Comparison of ENCODE assay signal across 18 cellular contexts in the genomic region with DNA sequence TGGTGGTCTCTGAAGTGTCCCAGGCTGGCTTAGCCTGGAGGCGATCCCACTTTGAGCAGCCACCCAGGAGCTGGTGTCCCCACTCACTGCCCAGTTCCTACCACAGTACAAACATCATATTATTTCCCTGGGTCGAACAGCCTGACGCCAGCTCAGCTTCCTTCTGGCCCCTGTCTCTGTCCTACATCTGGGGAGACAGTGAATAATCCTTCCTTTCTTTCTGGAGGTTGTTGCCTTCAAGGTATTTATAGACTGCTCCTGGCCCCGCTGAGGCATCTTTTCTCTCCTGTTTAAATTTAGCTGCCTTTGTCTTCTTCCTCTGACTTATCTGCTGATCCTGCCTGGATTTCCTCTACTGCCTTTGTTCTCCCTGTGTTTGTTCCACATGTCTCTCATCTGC. TPM values are rescaled to one million over a fixed set of nuclear protein-coding genes. Genes with fewer than 3 reads are reported as not detected.
A peak's percentile ranks its signal among the peaks of the same experiment; 100 is the strongest.
DNase-seq lines count a peak whose midpoint lies in the region; ATAC-seq, FAIRE-seq and TF ChIP-seq lines count a peak whose summit lies in the region.
"Had no signal": no experiment of that assay in that cellular context is flagged by ENCODE, and none has a peak within 500 bp of the region (broad histone marks: within the 10 kb centered on the region; RNA-seq: fewer than 3 reads in every experiment).

No MANE protein-coding gene starts in this region.

- H3K27ac Mint-ChIP-seq in neural progenitor cell = peak overlapping the region; percentile 61
- H3K27ac Mint-ChIP-seq in Calu3 (ENCODE audit: unreplicated experiment) = no peak overlapping the region
- H3K27ac Mint-ChIP-seq: CD4-positive, CD25-positive, alpha-beta regulatory T cell had no signal

- POLR2A ChIA-PET in HepG2 (lab: Yijun Ruan, JAX) = no interaction called here
- POLR2A ChIA-PET in endothelial cell of umbilical vein (lab: Charles Lee) = no interaction called here

- H3K27ac ChIP-seq in right lobe of liver (no peak overlapping the region), HepG2 (ENCODE audit: extremely low read length, insufficient read depth, low read length) (no peak overlapping the region), endothelial cell of umbilical vein (ENCODE audit: insufficient read depth, low read depth, low read length) (no peak overlapping the region), neural progenitor cell (peak overlapping the region; percentile 97), pancreas (no peak overlapping the region), brain microvascular endothelial cell (no peak overlapping the region)

- TF ChIP-seq CTCF in right lobe of liver (IDR thresholded peaks at IDR 0.05) = no peak
- no peak for TF ChIP-seq CTCF in HepG2 (CRISPR knock-in tag; IDR thresholded peaks at IDR 0.05)
- no peak for TF ChIP-seq CTCF in endothelial cell of umbilical vein (IDR thresholded peaks at IDR 0.05; ENCODE audit: extremely low read depth in 1 of 2, insufficient read depth in 1 of 2, low read depth in 1 of 2, low read length in 2 of 2)
- TF ChIP-seq CTCF in neural progenitor cell (IDR thresholded peaks at IDR 0.05) = no peak
- no peak for TF ChIP-seq CTCF in Calu3 (IDR thresholded peaks at IDR 0.05; ENCODE audit: unreplicated experiment)
- no peak for TF ChIP-seq CTCF in pancreas (IDR thresholded peaks at IDR 0.05)
- no peak for TF ChIP-seq CTCF in brain microvascular endothelial cell (IDR thresholded peaks at IDR 0.05; ENCODE audit: low read depth, low read length, missing control alignments)

- H3K79me2 ChIP-seq in HepG2 (ENCODE audit: insufficient read depth, low read length) (no peaks in the 10 kb centered on the region), endothelial cell of umbilical vein (ENCODE audit: control insufficient read depth, insufficient read depth, low read length) (no peaks in the 10 kb centered on the region), neural progenitor cell (ENCODE audit: low read depth) (no peaks in the 10 kb centered on the region)

- intact Hi-C loops in right lobe of liver (cut with DNase I) (loop anchor here in 1 of 2 donors (5.0 to 10.0 kb wide), 2 partner anchors 127 to 280 kb away; no protein-coding TSS in a partner anchor), HepG2 (cut with micrococcal nuclease; ENCODE audit: unreplicated experiment) (no loop called here), endothelial cell of umbilical vein (cut with micrococcal nuclease) (loop anchor here (5.0 kb wide), 1 partner anchor 37 kb away; no protein-coding TSS in a partner anchor), Calu3 (cut with micrococcal nuclease; ENCODE audit: unreplicated experiment) (no loop called here), pancreas (cut with DNase I) (loop anchor here in 1 of 3 donors (10.0 kb wide), 1 partner anchor 120 kb away; no protein-coding TSS in a partner anchor)

- H3K36me3 Mint-ChIP-seq in neural progenitor cell (no peaks in the 10 kb centered on the region), Calu3 (ENCODE audit: insufficient read depth, unreplicated experiment) (no peaks in the 10 kb centered on the region)
- H3K36me3 Mint-ChIP-seq: CD4-positive, CD25-positive, alpha-beta regulatory T cell had no signal

- H3K4me3 ChIP-seq in right lobe of liver = no peak overlapping the region
- no peak overlapping the region for H3K4me3 ChIP-seq in HepG2 (replicated peaks in 1 of 3; ENCODE audit: insufficient read depth in 1 of 3, low read depth in 2 of 3, low read length in 3 of 3)
- no peak overlapping the region for H3K4me3 ChIP-seq in endothelial cell of umbilical vein (replicated peaks in 1 of 3; ENCODE audit: insufficient read depth in 1 of 3, low read depth in 1 of 3, low read length in 3 of 3)
- H3K4me3 ChIP-seq in neural progenitor cell = peak overlapping the region; percentile 23
- H3K4me3 ChIP-seq in pancreas = no peak overlapping the region
- H3K4me3 ChIP-seq in brain microvascular endothelial cell (ENCODE audit: low read depth, low read length) = no peak overlapping the region

- no peak for FAIRE-seq in HepG2 (lab: Jason Lieb, UNC)
- no peak for FAIRE-seq in endothelial cell of umbilical vein (lab: Jason Lieb, UNC)
- FAIRE-seq in GM12892 (lab: Jason Lieb, UNC) = no peak
- no peak for FAIRE-seq in pancreas (lab: Jason Lieb, UNC)
- FAIRE-seq: G401.6 had no signal

- dilution Hi-C loops in endothelial cell of umbilical vein (cut with MboI; ENCODE audit: extremely low pct_ligation_motif_present, low sequenced_read_pairs) = no loop called here

- 39% methylated on average over 4 of the region's 4 CpGs for WGBS in right lobe of liver (ENCODE audit: insufficient coverage, low coverage, low lambda C conversion rate, missing lambda C conversion rate)
- WGBS in HepG2 (ENCODE audit: low lambda C conversion rate) = 0% methylated on average over 1 of the region's 4 CpGs
- 55 to 57% methylated on average over 4 of the region's 4 CpGs for WGBS in pancreas, 2 donors

- no peaks in the 10 kb centered on the region for H3K27me3 Mint-ChIP-seq in neural progenitor cell (ENCODE audit: insufficient read depth, low read depth)
- H3K27me3 Mint-ChIP-seq in Calu3 (ENCODE audit: unreplicated experiment) = no peaks in the 10 kb centered on the region

- no peaks in the 10 kb centered on the region for H4K20me1 ChIP-seq in HepG2 (ENCODE audit: insufficient read depth, low read length)
- H4K20me1 ChIP-seq in endothelial cell of umbilical vein (replicated peaks; ENCODE audit: control insufficient read depth, extremely low read depth, insufficient read depth, low read length) = no peaks in the 10 kb centered on the region
- no peaks in the 10 kb centered on the region for H4K20me1 ChIP-seq in neural progenitor cell (ENCODE audit: low read depth)

- H3K4me3 Mint-ChIP-seq in neural progenitor cell (no peak overlapping the region), Calu3 (ENCODE audit: low read depth, unreplicated experiment) (no peak overlapping the region)
- H3K4me3 Mint-ChIP-seq: CD4-positive, CD25-positive, alpha-beta regulatory T cell had no signal

- H3K27me3 ChIP-seq in right lobe of liver = no peaks in the 10 kb centered on the region
- peaks cover 0 to 2% of the 10 kb centered on the region in 2 experiments; a peak in 2 of 5 replicates for H3K27me3 ChIP-seq in HepG2 (ENCODE audit: control insufficient read depth in 1 of 2, insufficient read depth in 2 of 2, low read length in 2 of 2)
- H3K27me3 ChIP-seq in endothelial cell of umbilical vein (ENCODE audit: control insufficient read depth in 2 of 2, insufficient read depth in 2 of 2, low read length in 2 of 2) = peaks cover 2 to 8% of the 10 kb centered on the region in 2 experiments
- H3K27me3 ChIP-seq in neural progenitor cell = no peaks in the 10 kb centered on the region
- peaks cover 0 to 4% (median 0%) of the 10 kb centered on the region in 4 donors for H3K27me3 ChIP-seq in pancreas
- H3K27me3 ChIP-seq in brain microvascular endothelial cell (replicated peaks) = no peaks in the 10 kb centered on the region

- in situ Hi-C loops in HepG2 (cut with HindIII; ENCODE audit: extremely low pct_ligation_motif_present, low pct_unique_long_range_greater_than_20kb) (loop anchor here (10.0 kb wide), 1 partner anchor 280 kb away; no protein-coding TSS in a partner anchor), brain microvascular endothelial cell (cut with HindIII; ENCODE audit: low pct_ligation_motif_present, low sequenced_read_pairs) (no loop called here)

- peaks cover 15% of the 10 kb centered on the region for H3K4me1 Mint-ChIP-seq in neural progenitor cell
- peaks cover 28% of the 10 kb centered on the region for H3K4me1 Mint-ChIP-seq in Calu3 (ENCODE audit: low read depth, unreplicated experiment)
- H3K4me1 Mint-ChIP-seq: CD4-positive, CD25-positive, alpha-beta regulatory T cell had no signal

- no peak overlapping the region for H3K9ac ChIP-seq in HepG2 (ENCODE audit: insufficient read depth, low read depth, low read length)
- no peak overlapping the region for H3K9ac ChIP-seq in endothelial cell of umbilical vein (replicated peaks; ENCODE audit: extremely low read depth, insufficient read depth, low read length)
- H3K9ac ChIP-seq in neural progenitor cell = no peak overlapping the region

- H3K36me3 ChIP-seq in right lobe of liver (no peaks in the 10 kb centered on the region), HepG2 (replicated peaks in 1 of 2; ENCODE audit: control insufficient read depth in 1 of 2, insufficient read depth in 2 of 2, low read length in 2 of 2) (no peaks in the 10 kb centered on the region), endothelial cell of umbilical vein (ENCODE audit: control insufficient read depth in 2 of 2, extremely low read depth in 1 of 2, insufficient read depth in 2 of 2, low read length in 2 of 2) (no peaks in the 10 kb centered on the region), neural progenitor cell (no peaks in the 10 kb centered on the region), pancreas (no peaks in the 10 kb centered on the region), brain microvascular endothelial cell (replicated peaks) (no peaks in the 10 kb centered on the region)

- TF ChIP-seq RAD21 in HepG2 (CRISPR knock-in tag; IDR thresholded peaks at IDR 0.05) = no peak

- ATAC-seq in right lobe of liver = peak in 3 of 4 donors; percentile 40 to 69 (median 49)
- no peak for ATAC-seq in HepG2
- no peak for ATAC-seq in pancreas

- BruUV-seq in HepG2 (replicated peaks; lab: Mats Ljungman, UMichigan) (no TSS peak), endothelial cell of umbilical vein (replicated peaks; lab: Mats Ljungman, UMichigan) (no TSS peak), Calu3 (replicated peaks; lab: Mats Ljungman, UMichigan) (no TSS peak)

- no peaks in the 10 kb centered on the region for H3K9me1 ChIP-seq in endothelial cell of umbilical vein (replicated peaks; ENCODE audit: control insufficient read depth, extremely low read depth, insufficient read depth, low read length)

- H2AFZ ChIP-seq in HepG2 (ENCODE audit: low read length) = no peak overlapping the region
- no peak overlapping the region for H2AFZ ChIP-seq in endothelial cell of umbilical vein (ENCODE audit: low read depth, low read length)
- peak overlapping the region; percentile 52 for H2AFZ ChIP-seq in neural progenitor cell (replicated peaks)

- CTCF ChIA-PET in HepG2 (lab: Yijun Ruan, JAX; ENCODE audit: low intra/inter-chr PET ratio, low total read pairs) = no interaction called here
- CTCF ChIA-PET in endothelial cell of umbilical vein (lab: Charles Lee) = interaction anchor here (1.2 to 12.8 kb wide), 2 partner anchors 31 to 125 kb away, joined by 3 to 282 read pairs; no protein-coding TSS in a partner anchor
- CTCF ChIA-PET in Calu3 (lab: Charles Lee) = interaction anchor here (1.9 kb wide), 1 partner anchor 124 kb away, joined by 11 read pairs; no protein-coding TSS in a partner anchor

- H3F3A ChIP-seq in neural progenitor cell (ENCODE audit: low read depth) = peaks cover 42% of the 10 kb centered on the region

- DNase-seq in right lobe of liver (no peak), HepG2 (ENCODE audit: low spot score) (no peak), endothelial cell of umbilical vein (ENCODE audit: low read depth, low spot score) (peak; percentile 17), neural progenitor cell (ENCODE audit: low spot score) (peak; percentile 72), GM12892 (ENCODE audit: insufficient read length) (no peak), Calu3 (no peak), pancreas (no peak), brain microvascular endothelial cell (no peak)
- DNase-seq: CD4-positive, CD25-positive, alpha-beta regulatory T cell; DMS79; H7; IMR-90; NCI-H1417; NCI-H1930; NCI-H524; SHP77 treated with DMSO at 0.1 percent for 48 hours had no signal

- no peak for TF ChIP-seq EP300 in HepG2 (IDR thresholded peaks at IDR 0.05; ENCODE audit: low read depth in 2 of 2, low read length in 2 of 2)
- TF ChIP-seq EP300 in HepG2 (CRISPR knock-in tag; IDR thresholded peaks at IDR 0.05; ENCODE audit: borderline replicate concordance) = no peak

- H3K9me3 Mint-ChIP-seq in neural progenitor cell (no peaks in the 10 kb centered on the region), Calu3 (ENCODE audit: low read depth, unreplicated experiment) (no peaks in the 10 kb centered on the region)

- no peaks in the 10 kb centered on the region for H3K9me3 ChIP-seq in right lobe of liver
- no peaks in the 10 kb centered on the region for H3K9me3 ChIP-seq in HepG2 (ENCODE audit: low read length)
- H3K9me3 ChIP-seq in endothelial cell of umbilical vein (replicated peaks; ENCODE audit: control insufficient read depth, insufficient read depth, low read length) = no peaks in the 10 kb centered on the region
- H3K9me3 ChIP-seq in neural progenitor cell (ENCODE audit: low read depth) = no peaks in the 10 kb centered on the region
- no peaks in the 10 kb centered on the region for H3K9me3 ChIP-seq in pancreas

- TF ChIP-seq POLR2A in right lobe of liver (IDR thresholded peaks at IDR 0.05) (no peak), HepG2 (IDR thresholded peaks at IDR 0.05; ENCODE audit: insufficient read depth in 1 of 2, low read depth in 2 of 2, low read length in 2 of 2) (no peak), endothelial cell of umbilical vein (IDR thresholded peaks at IDR 0.05; ENCODE audit: low read depth, low read length) (no peak), GM12892 (IDR thresholded peaks at IDR 0.05; ENCODE audit: low read depth, low read length) (no peak)

- H3K4me2 ChIP-seq in HepG2 (ENCODE audit: low read depth, low read length) = no peak overlapping the region
- no peak overlapping the region for H3K4me2 ChIP-seq in endothelial cell of umbilical vein (ENCODE audit: insufficient read depth, low read length)
- peak overlapping the region; percentile 68 for H3K4me2 ChIP-seq in neural progenitor cell

- no peaks in the 10 kb centered on the region for H3K4me1 ChIP-seq in right lobe of liver
- H3K4me1 ChIP-seq in HepG2 (ENCODE audit: insufficient read depth, low read length) = no peaks in the 10 kb centered on the region
- peaks cover 4% of the 10 kb centered on the region for H3K4me1 ChIP-seq in endothelial cell of umbilical vein (ENCODE audit: control insufficient read depth, extremely low read depth, insufficient read depth, low read length)
- peaks cover 58% of the 10 kb centered on the region for H3K4me1 ChIP-seq in neural progenitor cell
- H3K4me1 ChIP-seq in pancreas = no peaks in the 10 kb centered on the region

RNA-seq across cellular contexts. Expression of a gene that starts 56.8 kb away (rescaled TPM):
- total RNA-seq in right lobe of liver = under 1 TPM in 5 of 6 experiments, not detected in 1; 0.06 to 0.71 (median 0.13) TPM
- not detected in 2 replicates for total RNA-seq in HepG2 (2016; rRNA removed; fragmentation: Illumina TruSeq; extraction: Trizol)
- total RNA-seq in HepG2 (2016; cell fraction: cytosol; rRNA removed; fragmentation: Illumina TruSeq; extraction: Trizol; ENCODE audit: low read depth) = not detected in 2 replicates
- total RNA-seq in HepG2 (2016; cell fraction: insoluble cytoplasmic fraction; rRNA removed; fragmentation: Illumina TruSeq; extraction: Trizol) = not detected in 2 replicates
- not detected in 2 replicates for total RNA-seq in HepG2 (2016; cell fraction: membrane; rRNA removed; fragmentation: Illumina TruSeq; extraction: Trizol)
- total RNA-seq in HepG2 (2016; cell fraction: nucleus; rRNA removed; fragmentation: Illumina TruSeq; extraction: Trizol) = not detected in 2 replicates
- polyA plus RNA-seq in HepG2 (2011; rRNA removed) = not detected in 2 replicates
- polyA plus RNA-seq in HepG2 (2011; cell fraction: cytosol; rRNA removed) = not detected in 2 replicates
- not detected in 2 replicates for polyA plus RNA-seq in HepG2 (2011; cell fraction: nucleus; rRNA removed)
- not detected in 2 replicates for polyA plus RNA-seq in HepG2 (2012)
- not detected in 2 replicates for polyA plus RNA-seq in HepG2 (2016; cell fraction: cytosol; fragmentation: Illumina TruSeq; extraction: Trizol; ENCODE audit: low read depth)
- not detected in 2 replicates for polyA plus RNA-seq in HepG2 (2016; cell fraction: insoluble cytoplasmic fraction; fragmentation: Illumina TruSeq; extraction: Trizol; ENCODE audit: low read depth)
- not detected in 2 replicates for polyA plus RNA-seq in HepG2 (2016; cell fraction: membrane; fragmentation: Illumina TruSeq; extraction: Trizol; ENCODE audit: low read depth)
- not detected in 2 replicates for polyA plus RNA-seq in HepG2 (2016; cell fraction: nucleus; fragmentation: Illumina TruSeq; extraction: Trizol; ENCODE audit: insufficient read depth, low read depth)
- not detected in 2 replicates for polyA minus RNA-seq in HepG2 (2011; rRNA and poly(A)+ RNA removed; ENCODE audit: low replicate concordance)
- polyA minus RNA-seq in HepG2 (2011; cell fraction: cytosol; rRNA and poly(A)+ RNA removed) = not detected in 2 replicates
- not detected in 2 replicates for polyA minus RNA-seq in HepG2 (2011; cell fraction: nucleus; rRNA and poly(A)+ RNA removed)
- not detected in 2 replicates for total RNA-seq in endothelial cell of umbilical vein
- polyA plus RNA-seq in endothelial cell of umbilical vein = not detected in 2 replicates
- polyA plus RNA-seq in endothelial cell of umbilical vein (2011; cell fraction: cytosol; rRNA removed) = not detected in 2 replicates
- polyA plus RNA-seq in endothelial cell of umbilical vein (2011; cell fraction: nucleus; rRNA removed) = not detected in 2 replicates
- not detected in 2 replicates for polyA plus RNA-seq in endothelial cell of umbilical vein (2012)
- polyA minus RNA-seq in endothelial cell of umbilical vein = not detected in 2 replicates
- not detected for polyA minus RNA-seq in endothelial cell of umbilical vein (2011; cell fraction: cytosol; rRNA and poly(A)+ RNA removed)
- polyA minus RNA-seq in endothelial cell of umbilical vein (2011; cell fraction: nucleus; rRNA and poly(A)+ RNA removed) = not detected in 2 replicates
- total RNA-seq in neural progenitor cell (ENCODE audit: low replicate concordance) = 1.4 and 2.2 TPM in 2 replicates
- polyA plus RNA-seq in GM12892 (2012; ENCODE audit: missing spikeins) = not detected
- not detected in 2 replicates for total RNA-seq in Calu3 (2022)
- 1 to 10 TPM in 1 of 6 donors, under 1 TPM in 5; 0.03 to 1.2 (median 0.06) TPM for total RNA-seq in pancreas
- under 1 TPM; 0.08 to 0.21 TPM for polyA plus RNA-seq in pancreas
- total RNA-seq: A172; CD4-positive, CD25-positive, alpha-beta regulatory T cell; IMR-90 had no signal
- polyA plus RNA-seq: CD4-positive, CD25-positive, alpha-beta regulatory T cell; IMR-90 had no signal

Comparison
In these comparisons a context has a peak if more than half of its experiments do, and no peak if none do; other contexts are left out.
1. ATAC-seq: peak in right lobe of liver (3 of 4); none in HepG2 (single experiment) and pancreas (0 of 4).
2. DNase-seq: peak in endothelial cell of umbilical vein (single experiment) and neural progenitor cell (single experiment); none in right lobe of liver (0 of 3), HepG2 (single experiment), GM12892 (single experiment), Calu3 (single experiment), pancreas (0 of 6) and brain microvascular endothelial cell (single experiment).